ENCODE assay signal across 12 cellular contexts in the genomic region with DNA sequence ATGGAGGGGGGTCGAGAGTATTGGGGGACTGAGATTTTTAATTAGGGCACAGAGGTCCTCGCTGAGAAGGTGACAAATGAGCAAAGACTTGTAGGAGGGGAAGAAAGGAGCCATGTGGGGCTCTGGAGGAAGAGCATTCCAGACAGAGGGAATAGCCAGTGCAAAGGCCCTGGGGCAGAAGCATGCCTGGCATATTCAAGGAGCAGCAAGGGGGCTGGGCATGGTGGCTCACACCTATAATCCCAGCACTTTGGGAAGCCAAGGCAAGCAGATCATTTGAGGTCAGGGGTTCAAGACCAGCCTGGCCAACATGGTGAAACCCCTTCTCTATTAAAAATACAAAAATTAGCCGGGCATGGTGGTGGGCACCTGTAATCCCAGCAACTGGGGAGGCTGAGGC. TPM values are rescaled to one million over a fixed set of nuclear protein-coding genes. Genes with fewer than 3 reads are reported as not detected.
DNase-seq lines count a peak whose midpoint lies in the region; ATAC-seq, FAIRE-seq and TF ChIP-seq lines count a peak whose summit lies in the region.
"Not testable (repeated sequence)": the region's sequence is repeated elsewhere in the genome, so short reads cannot be mapped to it uniquely, and the experiment has no call there.
"Had no signal": no experiment of that assay in that cellular context is flagged by ENCODE, and none has a peak within 500 bp of the region (broad histone marks: within the 10 kb centered on the region; RNA-seq: fewer than 3 reads in every experiment).

No MANE protein-coding gene starts in this region.

- not testable (repeated sequence) for TF ChIP-seq EP300 in HepG2 (IDR thresholded peaks at IDR 0.05; ENCODE audit: low read depth in 2 of 2, low read length in 2 of 2); HepG2 (CRISPR knock-in tag; IDR thresholded peaks at IDR 0.05; ENCODE audit: borderline replicate concordance)

- ATAC-seq in PC-3, HepG2, gastrocnemius medialis: not testable (repeated sequence)

- not testable (repeated sequence) for TF ChIP-seq POLR2A in HepG2 (IDR thresholded peaks at IDR 0.05; ENCODE audit: insufficient read depth in 1 of 2, low read depth in 2 of 2, low read length in 2 of 2); gastrocnemius medialis (IDR thresholded peaks at IDR 0.05); thyroid gland (IDR thresholded peaks at IDR 0.05)

- H3K27ac Mint-ChIP-seq in CD14-positive monocyte: peak overlapping the region in 5 of 7 donors; percentile 95 to 98 (median 97)
- not testable (repeated sequence) for H3K27ac Mint-ChIP-seq in activated naive CD8-positive, alpha-beta T cell
- H3K27ac Mint-ChIP-seq in dendritic cell treated with granulocyte-macrophage colony-stimulating factor and Interleukin-4, amounts not matched to agents 40 ng/mL and 50 ng/mL, for 4 days: peak overlapping the region; percentile 81

- peaks cover 69% of the 10 kb centered on the region for H3K4me1 Mint-ChIP-seq in CD14-positive monocyte
- peaks cover 13% of the 10 kb centered on the region for H3K4me1 Mint-ChIP-seq in activated naive CD8-positive, alpha-beta T cell (ENCODE audit: low read depth)
- peaks cover 60% of the 10 kb centered on the region for H3K4me1 Mint-ChIP-seq in dendritic cell treated with granulocyte-macrophage colony-stimulating factor and Interleukin-4, amounts not matched to agents 40 ng/mL and 50 ng/mL, for 4 days (ENCODE audit: low read depth)

- not testable (repeated sequence) for H3K9me3 Mint-ChIP-seq in CD14-positive monocyte; activated naive CD8-positive, alpha-beta T cell (ENCODE audit: low read depth); dendritic cell treated with granulocyte-macrophage colony-stimulating factor and Interleukin-4, amounts not matched to agents 40 ng/mL and 50 ng/mL, for 4 days

- H3K4me3 Mint-ChIP-seq in CD14-positive monocyte: peak overlapping the region in 1 of 2 donors; percentile 11
- peak overlapping the region; percentile 23 for H3K4me3 Mint-ChIP-seq in activated naive CD8-positive, alpha-beta T cell
- H3K4me3 Mint-ChIP-seq in dendritic cell treated with granulocyte-macrophage colony-stimulating factor and Interleukin-4, amounts not matched to agents 40 ng/mL and 50 ng/mL, for 4 days: peak overlapping the region; percentile 18

- H3K27me3 ChIP-seq in PC-3 (ENCODE audit: low read length); fibroblast of lung (ENCODE audit: control insufficient read depth, insufficient read depth, low read length); HepG2 (ENCODE audit: control insufficient read depth in 1 of 2, insufficient read depth in 2 of 2, low read length in 2 of 2); gastrocnemius medialis; thyroid gland: not testable (repeated sequence)

- FAIRE-seq in HepG2 (lab: Jason Lieb, UNC): not testable (repeated sequence)

- intact Hi-C loops in CD14-positive monocyte (cut with micrococcal nuclease): loop anchor here in 1 of 2 donors (10.0 kb wide), 1 partner anchor 160 kb away; the partner anchor contains the start of gene NECTIN2
- intact Hi-C loops in PC-3 (cut with micrococcal nuclease); dendritic cell treated with granulocyte-macrophage colony-stimulating factor and Interleukin-4, amounts not matched to agents 40 ng/mL and 50 ng/mL, for 4 days (cut with micrococcal nuclease); HepG2 (cut with micrococcal nuclease; ENCODE audit: unreplicated experiment); gastrocnemius medialis (cut with DNase I; ENCODE audit: low total_unique reads); thyroid gland (cut with DNase I): not testable (repeated sequence)

- WGBS in HepG2 (ENCODE audit: low lambda C conversion rate): 91% methylated on average over 3 of the region's 3 CpGs
- 91% methylated on average over 3 of the region's 3 CpGs for WGBS in thyroid gland, 2 donors

- H3F3A ChIP-seq in PC-3 (ENCODE audit: low read length, unreplicated experiment): not testable (repeated sequence)

- not testable (repeated sequence) for H3K79me2 ChIP-seq in PC-3 (ENCODE audit: low read length); fibroblast of lung (ENCODE audit: control insufficient read depth, insufficient read depth, low read length); HepG2 (ENCODE audit: insufficient read depth, low read length)

- POLR2A ChIA-PET in PC-3 (lab: Charles Lee; ENCODE audit: unreplicated experiment); HepG2 (lab: Yijun Ruan, JAX): not testable (repeated sequence)

- not testable (repeated sequence) for H3K4me3 ChIP-seq in PC-3 (ENCODE audit: low read length); fibroblast of lung (replicated peaks in 1 of 4; ENCODE audit: control extremely low read depth in 1 of 4, insufficient read depth in 1 of 4, low read depth in 3 of 4, low read length in 4 of 4); HepG2 (replicated peaks in 1 of 3; ENCODE audit: insufficient read depth in 1 of 3, low read depth in 2 of 3, low read length in 3 of 3); gastrocnemius medialis; thyroid gland (replicated peaks in 1 of 3)

- not testable (repeated sequence) for H3K9ac ChIP-seq in PC-3 (ENCODE audit: low read length); fibroblast of lung (ENCODE audit: insufficient read depth, low read length); HepG2 (ENCODE audit: insufficient read depth, low read depth, low read length)

- not testable (repeated sequence) for H3K36me3 ChIP-seq in PC-3 (ENCODE audit: low read depth, low read length); fibroblast of lung (ENCODE audit: control insufficient read depth, insufficient read depth, low read length); HepG2 (replicated peaks in 1 of 2; ENCODE audit: control insufficient read depth in 1 of 2, insufficient read depth in 2 of 2, low read length in 2 of 2); thyroid gland
- H3K36me3 ChIP-seq in gastrocnemius medialis: peaks cover 0 to 40% of the 10 kb centered on the region in 2 donors

- not testable (repeated sequence) for H3K36me3 Mint-ChIP-seq in CD14-positive monocyte; activated naive CD8-positive, alpha-beta T cell; dendritic cell treated with granulocyte-macrophage colony-stimulating factor and Interleukin-4, amounts not matched to agents 40 ng/mL and 50 ng/mL, for 4 days (ENCODE audit: low read depth)

- CTCF ChIA-PET in PC-3 (lab: Charles Lee): interaction anchor here (0.6 kb wide), 1 partner anchor 114 kb away, joined by 3 read pairs; no protein-coding TSS in a partner anchor
- CTCF ChIA-PET in HepG2 (lab: Yijun Ruan, JAX; ENCODE audit: low intra/inter-chr PET ratio, low total read pairs): not testable (repeated sequence)

- not testable (repeated sequence) for H3K27me3 Mint-ChIP-seq in CD14-positive monocyte (ENCODE audit: low read depth in 3 of 3); activated naive CD8-positive, alpha-beta T cell; dendritic cell treated with granulocyte-macrophage colony-stimulating factor and Interleukin-4, amounts not matched to agents 40 ng/mL and 50 ng/mL, for 4 days

- not testable (repeated sequence) for H4K20me1 ChIP-seq in PC-3 (ENCODE audit: low read length); fibroblast of lung (ENCODE audit: control insufficient read depth, extremely low read depth, insufficient read depth, low read length); HepG2 (ENCODE audit: insufficient read depth, low read length)

- not testable (repeated sequence) for H3K9me2 ChIP-seq in PC-3 (replicated peaks; ENCODE audit: low read length)

- H3K27ac ChIP-seq in PC-3 (ENCODE audit: low read length) (peak overlapping the region; percentile 78), fibroblast of lung (ENCODE audit: insufficient read depth, low read length) (peak overlapping the region; percentile 77), gastrocnemius medialis (peak overlapping the region; percentile 9 to 61 (median 56)), thyroid gland (peak overlapping the region in 2 of 3 donors; percentile 38 to 70)
- H3K27ac ChIP-seq in HepG2 (ENCODE audit: extremely low read length, insufficient read depth, low read length): not testable (repeated sequence)

- H3K4me1 ChIP-seq in PC-3 (ENCODE audit: insufficient read depth, low read length): peaks cover 23% of the 10 kb centered on the region
- H3K4me1 ChIP-seq in fibroblast of lung (ENCODE audit: control insufficient read depth, extremely low read depth, insufficient read depth, low read length); gastrocnemius medialis: not testable (repeated sequence)
- H3K4me1 ChIP-seq in HepG2 (ENCODE audit: insufficient read depth, low read length): peaks cover 23% of the 10 kb centered on the region
- peaks cover 7 to 36% of the 10 kb centered on the region in 2 donors for H3K4me1 ChIP-seq in thyroid gland

- not testable (repeated sequence) for BruUV-seq in PC-3 (replicated peaks; lab: Mats Ljungman, UMichigan); HepG2 (replicated peaks; lab: Mats Ljungman, UMichigan)

- DNase-seq in CD14-positive monocyte (ENCODE audit: low spot score); PC-3; fibroblast of lung (ENCODE audit: low read depth in 2 of 2); HepG2 (ENCODE audit: low spot score); gastrocnemius medialis; thyroid gland: not testable (repeated sequence)

- not testable (repeated sequence) for H2AFZ ChIP-seq in PC-3 (ENCODE audit: low read length); fibroblast of lung (ENCODE audit: low read length); HepG2 (ENCODE audit: low read length)

- not testable (repeated sequence) for H3K4me2 ChIP-seq in PC-3 (ENCODE audit: low read length); fibroblast of lung (ENCODE audit: extremely low read depth, insufficient read depth, low read length); HepG2 (ENCODE audit: low read depth, low read length)

- not testable (repeated sequence) for H3K9me3 ChIP-seq in PC-3 (ENCODE audit: low read length); fibroblast of lung (ENCODE audit: control insufficient read depth, insufficient read depth, low read depth, low read length); HepG2 (ENCODE audit: low read length); gastrocnemius medialis; thyroid gland

- not testable (repeated sequence) for TF ChIP-seq CTCF in CD14-positive monocyte (IDR thresholded peaks at IDR 0.05); PC-3 (conservative IDR thresholded peaks at IDR 0.05; ENCODE audit: low read depth, low read length); fibroblast of lung (conservative IDR thresholded peaks at IDR 0.05 in 1 of 2, IDR thresholded peaks at IDR 0.05 in 1 of 2; ENCODE audit: low read depth in 1 of 2, low read length in 2 of 2); HepG2 (CRISPR knock-in tag; IDR thresholded peaks at IDR 0.05); gastrocnemius medialis (IDR thresholded peaks at IDR 0.05 in 4 of 5, conservative IDR thresholded peaks at IDR 0.05 in 1 of 5); thyroid gland (IDR thresholded peaks at IDR 0.05)

- in situ Hi-C loops in HepG2 (cut with HindIII; ENCODE audit: extremely low pct_ligation_motif_present, low pct_unique_long_range_greater_than_20kb); gastrocnemius medialis (cut with MboI; ENCODE audit: low sequenced_read_pairs in 4 of 4): not testable (repeated sequence)

- not testable (repeated sequence) for TF ChIP-seq RAD21 in HepG2 (CRISPR knock-in tag; IDR thresholded peaks at IDR 0.05)

RNA-seq across cellular contexts. Expression of gene CEACAM19, which starts 13.1 kb away (rescaled TPM):
- polyA plus RNA-seq in CD14-positive monocyte: not detected
- 2.2 and 4.3 TPM in 2 replicates for total RNA-seq in PC-3 (2014; rRNA removed)
- 3.1 and 7.8 TPM in 2 replicates for total RNA-seq in fibroblast of lung
- 7.7 and 9.9 TPM in 2 replicates for polyA plus RNA-seq in fibroblast of lung
- polyA plus RNA-seq in fibroblast of lung (2012): 13.4 and 17.4 TPM in 2 replicates
- 9.1 and 12.4 TPM in 2 replicates for polyA minus RNA-seq in fibroblast of lung (ENCODE audit: low replicate concordance)
- total RNA-seq in HepG2 (2016; rRNA removed; fragmentation: Illumina TruSeq; extraction: Trizol): 0.66 and 1.3 TPM in 2 replicates
- total RNA-seq in HepG2 (2016; cell fraction: cytosol; rRNA removed; fragmentation: Illumina TruSeq; extraction: Trizol; ENCODE audit: low read depth): 0.18 and 0.30 TPM in 2 replicates
- total RNA-seq in HepG2 (2016; cell fraction: insoluble cytoplasmic fraction; rRNA removed; fragmentation: Illumina TruSeq; extraction: Trizol): 0.22 and 1.3 TPM in 2 replicates
- 0.38 and 0.65 TPM in 2 replicates for total RNA-seq in HepG2 (2016; cell fraction: membrane; rRNA removed; fragmentation: Illumina TruSeq; extraction: Trizol)
- total RNA-seq in HepG2 (2016; cell fraction: nucleus; rRNA removed; fragmentation: Illumina TruSeq; extraction: Trizol): 2.7 and 2.8 TPM in 2 replicates
- polyA plus RNA-seq in HepG2 (2011; rRNA removed): 4.0 and 6.3 TPM in 2 replicates
- polyA plus RNA-seq in HepG2 (2011; cell fraction: cytosol; rRNA removed): 1.3 and 1.5 TPM in 2 replicates
- 16.3 and 18.1 TPM in 2 replicates for polyA plus RNA-seq in HepG2 (2011; cell fraction: nucleus; rRNA removed)
- 4.6 and 6.9 TPM in 2 replicates for polyA plus RNA-seq in HepG2 (2012)
- 0.32 and 0.38 TPM in 2 replicates for polyA plus RNA-seq in HepG2 (2016; cell fraction: cytosol; fragmentation: Illumina TruSeq; extraction: Trizol; ENCODE audit: low read depth)
- 0.47 and 0.99 TPM in 2 replicates for polyA plus RNA-seq in HepG2 (2016; cell fraction: insoluble cytoplasmic fraction; fragmentation: Illumina TruSeq; extraction: Trizol; ENCODE audit: low read depth)
- polyA plus RNA-seq in HepG2 (2016; cell fraction: membrane; fragmentation: Illumina TruSeq; extraction: Trizol; ENCODE audit: low read depth): 0.88 and 0.98 TPM in 2 replicates
- polyA plus RNA-seq in HepG2 (2016; cell fraction: nucleus; fragmentation: Illumina TruSeq; extraction: Trizol; ENCODE audit: insufficient read depth, low read depth): 11.9 and 13.8 TPM in 2 replicates
- 6.6 and 9.0 TPM in 2 replicates for polyA minus RNA-seq in HepG2 (2011; rRNA and poly(A)+ RNA removed; ENCODE audit: low replicate concordance)
- polyA minus RNA-seq in HepG2 (2011; cell fraction: cytosol; rRNA and poly(A)+ RNA removed): 0.59 and 0.88 TPM in 2 replicates
- polyA minus RNA-seq in HepG2 (2011; cell fraction: nucleus; rRNA and poly(A)+ RNA removed): 11.7 and 11.8 TPM in 2 replicates
- 1 to 10 TPM; 2.0 to 8.5 (median 3.7) TPM for total RNA-seq in gastrocnemius medialis
- 1 to 10 TPM in 3 of 4 donors, under 1 TPM in 1; 0.78 to 5.5 (median 3.8) TPM for total RNA-seq in thyroid gland
- total RNA-seq: CD4-positive, CD25-positive, alpha-beta regulatory T cell; OCI-LY7 had no signal
- polyA plus RNA-seq: CD4-positive, CD25-positive, alpha-beta regulatory T cell had no signal

RNA-seq across cellular contexts. Expression of gene CEACAM16, which starts 14.6 kb away (rescaled TPM):
- polyA plus RNA-seq in CD14-positive monocyte (not detected), fibroblast of lung (not detected in 2 replicates), HepG2 (2011; rRNA removed) (not detected in 2 replicates)
- total RNA-seq in PC-3 (2014; rRNA removed) (not detected in 2 replicates), fibroblast of lung (under 0.01 TPM in 1 of 2 replicates, not detected in the other), HepG2 (2016; rRNA removed; fragmentation: Illumina TruSeq; extraction: Trizol) (not detected in 2 replicates), gastrocnemius medialis (not detected), thyroid gland (under 1 TPM in 1 of 4 donors, not detected in 3; 0.40 TPM)
- not detected in 2 replicates for polyA plus RNA-seq in fibroblast of lung (2012)
- not detected in 2 replicates for polyA minus RNA-seq in fibroblast of lung (ENCODE audit: low replicate concordance)
- not detected in 2 replicates for total RNA-seq in HepG2 (2016; cell fraction: cytosol; rRNA removed; fragmentation: Illumina TruSeq; extraction: Trizol; ENCODE audit: low read depth)
- not detected in 2 replicates for total RNA-seq in HepG2 (2016; cell fraction: insoluble cytoplasmic fraction; rRNA removed; fragmentation: Illumina TruSeq; extraction: Trizol)
- total RNA-seq in HepG2 (2016; cell fraction: membrane; rRNA removed; fragmentation: Illumina TruSeq; extraction: Trizol): not detected in 2 replicates
- not detected in 2 replicates for total RNA-seq in HepG2 (2016; cell fraction: nucleus; rRNA removed; fragmentation: Illumina TruSeq; extraction: Trizol)
- not detected in 2 replicates for polyA plus RNA-seq in HepG2 (2011; cell fraction: cytosol; rRNA removed)
- not detected in 2 replicates for polyA plus RNA-seq in HepG2 (2011; cell fraction: nucleus; rRNA removed)
- polyA plus RNA-seq in HepG2 (2012): not detected in 2 replicates
- polyA plus RNA-seq in HepG2 (2016; cell fraction: cytosol; fragmentation: Illumina TruSeq; extraction: Trizol; ENCODE audit: low read depth): not detected in 2 replicates
- polyA plus RNA-seq in HepG2 (2016; cell fraction: insoluble cytoplasmic fraction; fragmentation: Illumina TruSeq; extraction: Trizol; ENCODE audit: low read depth): not detected in 2 replicates
- not detected in 2 replicates for polyA plus RNA-seq in HepG2 (2016; cell fraction: membrane; fragmentation: Illumina TruSeq; extraction: Trizol; ENCODE audit: low read depth)
- not detected in 2 replicates for polyA plus RNA-seq in HepG2 (2016; cell fraction: nucleus; fragmentation: Illumina TruSeq; extraction: Trizol; ENCODE audit: insufficient read depth, low read depth)
- polyA minus RNA-seq in HepG2 (2011; rRNA and poly(A)+ RNA removed; ENCODE audit: low replicate concordance): not detected in 2 replicates
- not detected in 2 replicates for polyA minus RNA-seq in HepG2 (2011; cell fraction: cytosol; rRNA and poly(A)+ RNA removed)
- not detected in 2 replicates for polyA minus RNA-seq in HepG2 (2011; cell fraction: nucleus; rRNA and poly(A)+ RNA removed)
- total RNA-seq: CD4-positive, CD25-positive, alpha-beta regulatory T cell; MCF 10A; OCI-LY7; RPMI7951 had no signal
- polyA plus RNA-seq: CD4-positive, CD25-positive, alpha-beta regulatory T cell had no signal

RNA-seq across cellular contexts. Expression of gene PVR, which starts 40.7 kb away (rescaled TPM):
- polyA plus RNA-seq in CD14-positive monocyte: 10 to 100 TPM; 10.1 to 12.9 TPM
- total RNA-seq in PC-3 (2014; rRNA removed): 67.8 and 75.3 TPM in 2 replicates
- 98.1 and 229 TPM in 2 replicates for total RNA-seq in fibroblast of lung
- 167 and 230 TPM in 2 replicates for polyA plus RNA-seq in fibroblast of lung
- polyA plus RNA-seq in fibroblast of lung (2012): 120 and 175 TPM in 2 replicates
- polyA minus RNA-seq in fibroblast of lung (ENCODE audit: low replicate concordance): 229 and 330 TPM in 2 replicates
- total RNA-seq in HepG2 (2016; rRNA removed; fragmentation: Illumina TruSeq; extraction: Trizol): 18.4 and 43.4 TPM in 2 replicates
- 5.4 and 5.5 TPM in 2 replicates for total RNA-seq in HepG2 (2016; cell fraction: cytosol; rRNA removed; fragmentation: Illumina TruSeq; extraction: Trizol; ENCODE audit: low read depth)
- 16.1 and 39.6 TPM in 2 replicates for total RNA-seq in HepG2 (2016; cell fraction: insoluble cytoplasmic fraction; rRNA removed; fragmentation: Illumina TruSeq; extraction: Trizol)
- total RNA-seq in HepG2 (2016; cell fraction: membrane; rRNA removed; fragmentation: Illumina TruSeq; extraction: Trizol): 18.0 and 18.1 TPM in 2 replicates
- total RNA-seq in HepG2 (2016; cell fraction: nucleus; rRNA removed; fragmentation: Illumina TruSeq; extraction: Trizol): 37.4 and 45.5 TPM in 2 replicates
- polyA plus RNA-seq in HepG2 (2011; rRNA removed): 46.6 and 59.5 TPM in 2 replicates
- polyA plus RNA-seq in HepG2 (2011; cell fraction: cytosol; rRNA removed): 53.0 and 55.6 TPM in 2 replicates
- 60.5 and 72.7 TPM in 2 replicates for polyA plus RNA-seq in HepG2 (2011; cell fraction: nucleus; rRNA removed)
- 26.0 and 35.8 TPM in 2 replicates for polyA plus RNA-seq in HepG2 (2012)
- polyA plus RNA-seq in HepG2 (2016; cell fraction: cytosol; fragmentation: Illumina TruSeq; extraction: Trizol; ENCODE audit: low read depth): 4.1 and 4.5 TPM in 2 replicates
- polyA plus RNA-seq in HepG2 (2016; cell fraction: insoluble cytoplasmic fraction; fragmentation: Illumina TruSeq; extraction: Trizol; ENCODE audit: low read depth): 14.1 and 16.5 TPM in 2 replicates
- 9.4 and 9.9 TPM in 2 replicates for polyA plus RNA-seq in HepG2 (2016; cell fraction: membrane; fragmentation: Illumina TruSeq; extraction: Trizol; ENCODE audit: low read depth)
- 59.3 and 60.4 TPM in 2 replicates for polyA plus RNA-seq in HepG2 (2016; cell fraction: nucleus; fragmentation: Illumina TruSeq; extraction: Trizol; ENCODE audit: insufficient read depth, low read depth)
- 69.1 and 105 TPM in 2 replicates for polyA minus RNA-seq in HepG2 (2011; rRNA and poly(A)+ RNA removed; ENCODE audit: low replicate concordance)
- polyA minus RNA-seq in HepG2 (2011; cell fraction: cytosol; rRNA and poly(A)+ RNA removed): 34.7 and 43.2 TPM in 2 replicates
- polyA minus RNA-seq in HepG2 (2011; cell fraction: nucleus; rRNA and poly(A)+ RNA removed): 56.0 and 67.4 TPM in 2 replicates
- total RNA-seq in gastrocnemius medialis: 10 to 100 TPM; 27.3 to 60.2 (median 33.9) TPM
- 10 to 100 TPM; 25.4 to 36.5 (median 30.2) TPM for total RNA-seq in thyroid gland
- total RNA-seq: OCI-LY7 had no signal
